8 cellular contexts compared by ENCODE assay signal in the genomic region with DNA sequence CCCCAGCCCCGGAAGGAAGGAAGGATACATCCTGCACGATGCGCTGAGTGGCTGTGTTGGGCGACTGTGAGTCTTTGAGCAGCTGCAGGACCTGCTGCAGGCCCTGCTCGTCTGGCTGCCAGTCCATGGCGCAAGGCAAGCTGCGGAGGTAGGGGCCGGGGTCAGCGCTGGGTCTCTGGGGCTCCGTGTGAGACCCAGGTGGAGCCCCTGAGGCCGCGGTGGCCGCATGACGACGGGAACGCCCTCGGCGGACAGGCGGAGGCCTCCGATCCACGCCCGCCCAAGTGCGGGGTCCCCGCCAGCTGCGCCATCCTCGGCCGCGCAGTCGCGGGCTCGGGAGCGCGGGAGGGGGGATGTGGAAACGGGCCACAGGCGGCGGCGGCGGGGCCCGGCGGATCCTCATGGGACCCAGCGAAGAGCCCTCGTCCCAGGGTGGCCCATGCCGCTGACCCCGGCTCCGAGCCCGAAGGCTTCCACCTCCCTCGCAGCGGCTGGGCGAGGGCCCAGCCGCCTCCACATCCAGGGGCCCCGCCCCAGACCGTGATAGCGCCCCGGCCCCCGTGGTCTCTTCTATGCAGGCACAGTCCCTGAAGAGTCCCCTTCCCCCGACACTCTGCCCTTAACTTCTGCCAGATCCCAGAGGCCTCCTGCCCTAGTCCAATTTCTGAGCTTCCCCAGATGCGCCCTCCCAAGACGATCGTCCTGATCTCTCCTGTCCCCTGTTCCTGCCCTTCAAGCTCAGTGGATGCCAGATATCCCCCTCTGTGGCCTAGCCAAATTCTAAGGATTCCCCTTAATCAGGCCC. TPM values are rescaled to one million over a fixed set of nuclear protein-coding genes. Genes with fewer than 3 reads are reported as not detected.
DNase-seq lines count a peak whose midpoint lies in the region; ATAC-seq and TF ChIP-seq lines count a peak whose summit lies in the region.

No MANE protein-coding gene starts in this region.

- H3K4me1 ChIP-seq in naive thymus-derived CD4-positive, alpha-beta T cell (ENCODE audit: control insufficient read depth in 2 of 2, insufficient read depth in 2 of 2, low read length in 2 of 2) = peaks cover 11 to 16% of the 10 kb centered on the region in 2 donors

- peaks cover 24 to 43% (median 39%) of the 10 kb centered on the region in 7 donors for H3K4me1 Mint-ChIP-seq in naive thymus-derived CD4-positive, alpha-beta T cell

- H3K27ac ChIP-seq in naive thymus-derived CD4-positive, alpha-beta T cell (ENCODE audit: low read depth, low read length) = peak overlapping the region; percentile 85

- in situ Hi-C loops in G401 (cut with HindIII; ENCODE audit: low sequenced_read_pairs) = no loop called here

- peaks cover 0 to 1% (median 0%) of the 10 kb centered on the region in 11 donors for H3K9me3 Mint-ChIP-seq in naive thymus-derived CD4-positive, alpha-beta T cell

- POLR2A ChIA-PET in naive thymus-derived CD4-positive, alpha-beta T cell (lab: Charles Lee) = interaction anchor here (0.9 to 6.0 kb wide), 10 partner anchors 13 to 110 kb away, joined by 3 to 129 read pairs (median 6); partner anchors contain the start of genes FBXW9, GET3, JUNB and RNASEH2A

- no peaks in the 10 kb centered on the region for H3K27me3 ChIP-seq in naive thymus-derived CD4-positive, alpha-beta T cell (ENCODE audit: control insufficient read depth in 2 of 2, insufficient read depth in 2 of 2, low read length in 2 of 2)

- H3K36me3 ChIP-seq in naive thymus-derived CD4-positive, alpha-beta T cell (ENCODE audit: control insufficient read depth in 2 of 3, insufficient read depth in 3 of 3, low read length in 3 of 3) = peaks cover 0 to 16% (median 3%) of the 10 kb centered on the region in 3 experiments

- H3K27ac Mint-ChIP-seq in naive thymus-derived CD4-positive, alpha-beta T cell = peak overlapping the region; percentile 88 to 97 (median 93)

- peaks cover 0 to 16% (median 4%) of the 10 kb centered on the region in 5 donors for H3K36me3 Mint-ChIP-seq in naive thymus-derived CD4-positive, alpha-beta T cell

- H3K4me3 ChIP-seq in GM08714 (ENCODE audit: low read length) (peak overlapping the region; percentile 86), epithelial cell of esophagus (ENCODE audit: low read length) (peak overlapping the region; percentile 99)
- peak overlapping the region; percentile 71 for H3K4me3 ChIP-seq in naive thymus-derived CD4-positive, alpha-beta T cell (ENCODE audit: low read length)

- DNase-seq in epithelial cell of esophagus (ENCODE audit: low read depth) (peak; percentile 21), NCI-H774 (lab: John Stamatoyannopoulos, UW) (no peak), G401 (ENCODE audit: low spot score) (no peak), middle frontal gyrus (ENCODE audit: extremely low spot score, low spot score) (no peak)
- peak in 3 of 9 donors; percentile 22 to 40 (median 24) for DNase-seq in naive thymus-derived CD4-positive, alpha-beta T cell

- intact Hi-C loops in naive thymus-derived CD4-positive, alpha-beta T cell (cut with micrococcal nuclease) = loop anchor here (5.0 kb wide), 5 partner anchors 39 to 216 kb away; partner anchors contain the start of genes CALR (in 2 of the 2), DHPS (in 1 of the 2), MAN2B1 (in 1 of the 2) and WDR83 (in 1 of the 2)

- CTCF ChIA-PET in naive thymus-derived CD4-positive, alpha-beta T cell (lab: Charles Lee) = interaction anchor here (0.6 to 3.1 kb wide), 6 partner anchors 13 to 117 kb away, joined by 3 to 13 read pairs (median 3); partner anchors contain the start of gene TRIR

- no peak for TF ChIP-seq CTCF in epithelial cell of esophagus (IDR thresholded peaks at IDR 0.05; ENCODE audit: insufficient read depth, low read depth, low read length, missing control alignments)

- ATAC-seq in SK-N-SH treated with all-trans-retinoic acid at 6 μM for 48 hours = peak; percentile 3
- no peak for ATAC-seq in naive thymus-derived CD4-positive, alpha-beta T cell
- no peak for ATAC-seq in GM18870 (IDR thresholded peaks at IDR 0.05; ENCODE audit: unreplicated experiment)

- H3K4me3 Mint-ChIP-seq in naive thymus-derived CD4-positive, alpha-beta T cell = peak overlapping the region; percentile 86 to 96 (median 94)

- H3K9me3 ChIP-seq in naive thymus-derived CD4-positive, alpha-beta T cell (ENCODE audit: control insufficient read depth in 2 of 3, low read length in 3 of 3) = no peaks in the 10 kb centered on the region

- H3K27me3 Mint-ChIP-seq in naive thymus-derived CD4-positive, alpha-beta T cell = peaks cover 0 to 2% (median 0%) of the 10 kb centered on the region in 5 donors

TF ChIP-seq in SK-N-SH treated with all-trans-retinoic acid at 6 μM for 48 hours, 23 proteins besides CTCF, POLR2A, EP300 and RAD21:
- TF ChIP-seq PATZ1 (CRISPR knock-in tag; IDR thresholded peaks at IDR 0.05; ENCODE audit: borderline replicate concordance) (no peak), BACH2 (CRISPR knock-in tag; IDR thresholded peaks at IDR 0.05; ENCODE audit: borderline replicate concordance) (no peak), SNAI2 (CRISPR knock-in tag; IDR thresholded peaks at IDR 0.05) (no peak), CSRNP3 (CRISPR knock-in tag; IDR thresholded peaks at IDR 0.05) (no peak), ISL1 (CRISPR knock-in tag; IDR thresholded peaks at IDR 0.05) (no peak), ZNF565 (CRISPR knock-in tag; conservative IDR thresholded peaks at IDR 0.05; ENCODE audit: low read depth) (no peak), ESRRG (CRISPR knock-in tag; IDR thresholded peaks at IDR 0.05) (no peak), ARNTL (CRISPR knock-in tag; IDR thresholded peaks at IDR 0.05; ENCODE audit: borderline replicate concordance, low read depth) (no peak), ZFP30 (CRISPR knock-in tag; IDR thresholded peaks at IDR 0.05) (no peak), ZC3H10 (CRISPR knock-in tag; IDR thresholded peaks at IDR 0.05) (no peak), RARB (CRISPR knock-in tag; IDR thresholded peaks at IDR 0.05) (no peak), OSR1 (CRISPR knock-in tag; IDR thresholded peaks at IDR 0.05) (no peak), PPARA (CRISPR knock-in tag; IDR thresholded peaks at IDR 0.05; ENCODE audit: borderline replicate concordance) (no peak), ZNF8 (CRISPR knock-in tag; IDR thresholded peaks at IDR 0.05) (no peak)

RNA-seq across cellular contexts. Expression of gene TNPO2, which starts 2.7 kb away (rescaled TPM):
- total RNA-seq in naive thymus-derived CD4-positive, alpha-beta T cell = 10 to 100 TPM; 53.5 to 78.7 (median 62.5) TPM
- 1 to 10 TPM; 2.0 to 3.8 TPM for polyA plus RNA-seq in naive thymus-derived CD4-positive, alpha-beta T cell
- 43.9 and 63.1 TPM in 2 replicates for total RNA-seq in G401 (2014; rRNA removed; shearing (Covaris generic))

RNA-seq across cellular contexts. Expression of gene TRIR, which starts 13.4 kb away (rescaled TPM):
- 100 to 1,000 TPM; 175 to 225 (median 192) TPM for total RNA-seq in naive thymus-derived CD4-positive, alpha-beta T cell
- 100 to 1,000 TPM; 177 to 216 TPM for polyA plus RNA-seq in naive thymus-derived CD4-positive, alpha-beta T cell
- total RNA-seq in G401 (2014; rRNA removed; shearing (Covaris generic)) = 621 and 678 TPM in 2 replicates

RNA-seq across cellular contexts. Expression of gene GET3, which starts 16.2 kb away (rescaled TPM):
- 10 to 100 TPM; 22.6 to 60.3 (median 27.0) TPM for total RNA-seq in naive thymus-derived CD4-positive, alpha-beta T cell
- polyA plus RNA-seq in naive thymus-derived CD4-positive, alpha-beta T cell = 10 to 100 TPM; 47.1 to 50.4 TPM
- total RNA-seq in G401 (2014; rRNA removed; shearing (Covaris generic)) = 232 and 263 TPM in 2 replicates

RNA-seq across cellular contexts. Expression of gene FBXW9, which starts 24.6 kb away (rescaled TPM):
- 1 to 10 TPM; 2.5 to 8.6 (median 4.3) TPM for total RNA-seq in naive thymus-derived CD4-positive, alpha-beta T cell
- polyA plus RNA-seq in naive thymus-derived CD4-positive, alpha-beta T cell = 1 to 10 TPM; 4.9 to 8.5 TPM
- 39.2 and 41.6 TPM in 2 replicates for total RNA-seq in G401 (2014; rRNA removed; shearing (Covaris generic))

RNA-seq across cellular contexts. Expression of gene BEST2, which starts 30.5 kb away (rescaled TPM):
- total RNA-seq in naive thymus-derived CD4-positive, alpha-beta T cell = not detected
- polyA plus RNA-seq in naive thymus-derived CD4-positive, alpha-beta T cell = not detected
- total RNA-seq in G401 (2014; rRNA removed; shearing (Covaris generic)) = not detected in 2 replicates
